Comparison of ENCODE assay signal across 8 cellular contexts in the genomic region with DNA sequence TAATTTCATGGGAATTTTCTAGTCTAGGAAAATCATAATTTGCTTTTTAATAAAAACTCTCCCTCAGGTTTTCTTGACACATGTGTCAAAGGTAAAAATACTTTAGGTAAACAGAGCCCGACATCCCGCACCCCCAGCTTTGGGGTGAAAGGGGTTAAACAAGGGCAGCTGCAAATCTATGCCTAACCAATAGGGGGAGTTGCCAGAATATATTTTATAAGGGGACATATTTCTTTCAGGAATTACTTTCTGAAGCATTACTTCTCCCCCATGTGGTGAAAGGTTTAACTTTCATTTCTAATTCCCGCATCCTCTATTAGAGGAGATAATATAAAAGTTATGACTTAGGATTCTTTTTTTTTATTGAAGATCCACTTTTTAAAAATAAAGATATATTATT. TPM values are rescaled to one million over a fixed set of nuclear protein-coding genes. Genes with fewer than 3 reads are reported as not detected.
DNase-seq lines count a peak whose midpoint lies in the region; TF ChIP-seq lines count a peak whose summit lies in the region.

No MANE protein-coding gene starts in this region.

- H3K9ac ChIP-seq in KMS-11, result no peak overlapping the region
- no peak overlapping the region for H3K9ac ChIP-seq in mesendoderm (ENCODE audit: low read length)

- no peak overlapping the region for H4K5ac ChIP-seq in mesendoderm (ENCODE audit: low read length)

- H4K20me1 ChIP-seq in KMS-11 (ENCODE audit: insufficient read depth), result no peaks in the 10 kb centered on the region

- H3K27me3 ChIP-seq in KMS-11 (ENCODE audit: insufficient read depth, low read depth), result no peaks in the 10 kb centered on the region
- no peaks in the 10 kb centered on the region for H3K27me3 ChIP-seq in brain microvascular endothelial cell (replicated peaks)
- no peaks in the 10 kb centered on the region for H3K27me3 ChIP-seq in mesendoderm (ENCODE audit: insufficient read depth, low read length, poor library complexity)

- H3K36me3 ChIP-seq in KMS-11 (ENCODE audit: insufficient read depth), result no peaks in the 10 kb centered on the region
- no peaks in the 10 kb centered on the region for H3K36me3 ChIP-seq in brain microvascular endothelial cell (replicated peaks)
- no peaks in the 10 kb centered on the region for H3K36me3 ChIP-seq in mesendoderm (ENCODE audit: control insufficient read depth, insufficient read depth, low read length)

- no peak overlapping the region for H3K27ac ChIP-seq in KMS-11
- no peak overlapping the region for H3K27ac ChIP-seq in brain microvascular endothelial cell
- no peak overlapping the region for H3K27ac ChIP-seq in mesendoderm (ENCODE audit: low read depth, low read length)

- H3K79me1 ChIP-seq in mesendoderm (ENCODE audit: low read length), result no peaks in the 10 kb centered on the region

- H3K23ac ChIP-seq in mesendoderm (ENCODE audit: low read length), result no peak overlapping the region

- no peak overlapping the region for H2AK5ac ChIP-seq in mesendoderm (ENCODE audit: low read length)

- H3K4me3 ChIP-seq in KMS-11 (IDR thresholded peaks at IDR 0.05; ENCODE audit: insufficient read depth, low read depth, low read length) (no peak overlapping the region), brain microvascular endothelial cell (ENCODE audit: low read depth, low read length) (no peak overlapping the region), mesendoderm (ENCODE audit: low read length) (no peak overlapping the region)

- H4K8ac ChIP-seq in mesendoderm (ENCODE audit: low read depth, low read length), result no peak overlapping the region

- H3K4me1 ChIP-seq in KMS-11 (ENCODE audit: low read depth, poor library complexity, severe bottlenecking) (no peaks in the 10 kb centered on the region), mesendoderm (ENCODE audit: control insufficient read depth, low read depth, low read length) (no peaks in the 10 kb centered on the region)

- no peak overlapping the region for H3K18ac ChIP-seq in mesendoderm (ENCODE audit: low read length)

- H3K56ac ChIP-seq in mesendoderm (ENCODE audit: low read length), result no peak overlapping the region

- no peak overlapping the region for H2AFZ ChIP-seq in KMS-11 (ENCODE audit: low read depth)

- no peak overlapping the region for H2BK120ac ChIP-seq in mesendoderm (ENCODE audit: low read depth, low read length)

- DNase-seq in DMS 273 (lab: John Stamatoyannopoulos, UW; ENCODE audit: unreplicated experiment) (peak; percentile 65), DMS 273 treated with DMSO at 0.1 percent for 48 hours (lab: John Stamatoyannopoulos, UW) (no peak), brain microvascular endothelial cell (no peak), mesendoderm (peak; percentile 21), GF-D8 (lab: John Stamatoyannopoulos, UW) (no peak), NCI-H226 (no peak)
- no peak for DNase-seq in activated CD8-positive, alpha-beta memory T cell treated with anti-CD3 and anti-CD28 coated beads, Interleukin-2, amount 50 U/mL, for 48 hours

- WGBS in mesendoderm (ENCODE audit: extremely low coverage, insufficient coverage, low lambda C conversion rate), result no CpG with 5 or more reads among the region's 3 CpGs

- no peak overlapping the region for H2BK5ac ChIP-seq in mesendoderm (ENCODE audit: low read length)

- H3K79me2 ChIP-seq in KMS-11 (ENCODE audit: insufficient read depth, low read depth) (no peaks in the 10 kb centered on the region), mesendoderm (ENCODE audit: control insufficient read depth, insufficient read depth, low read length) (no peaks in the 10 kb centered on the region)

- H2BK15ac ChIP-seq in mesendoderm (replicated peaks; ENCODE audit: low read depth), result no peak overlapping the region

- no peak overlapping the region for H3K4ac ChIP-seq in mesendoderm (ENCODE audit: low read depth, low read length)

- in situ Hi-C loops in brain microvascular endothelial cell (cut with HindIII; ENCODE audit: low pct_ligation_motif_present, low sequenced_read_pairs), result no loop called here

- peak; percentile 50; the same call in 1 of the 2 replicates for TF ChIP-seq CTCF in KMS-11 (conservative IDR thresholded peaks at IDR 0.05; ENCODE audit: low read depth, low read length)
- peak; percentile 28 for TF ChIP-seq CTCF in brain microvascular endothelial cell (IDR thresholded peaks at IDR 0.05; ENCODE audit: low read depth, low read length, missing control alignments)

- no peak overlapping the region for H3K4me2 ChIP-seq in KMS-11
- H3K4me2 ChIP-seq in mesendoderm (ENCODE audit: low read length), result no peak overlapping the region

RNA-seq across cellular contexts. Expression of a gene that starts 53.9 kb away (rescaled TPM):
- polyA plus RNA-seq in mesendoderm (2013, experiment 1 of 2), result 18.5 TPM
- 20.6 TPM for polyA plus RNA-seq in mesendoderm (2013, experiment 2 of 2)

Comparison
In these comparisons a context has a peak if more than half of its experiments do, and no peak if none do; other contexts are left out.
1. DNase-seq: peak in DMS 273 (single experiment) and mesendoderm (single experiment); none in DMS 273 treated with DMSO at 0.1 percent for 48 hours (single experiment), brain microvascular endothelial cell (single experiment), GF-D8 (single experiment), activated CD8-positive, alpha-beta memory T cell treated with anti-CD3 and anti-CD28 coated beads, Interleukin-2, amount 50 U/mL, for 48 hours (single experiment) and NCI-H226 (single experiment).